ENCODE assay signal across 15 cellular contexts in the genomic region with DNA sequence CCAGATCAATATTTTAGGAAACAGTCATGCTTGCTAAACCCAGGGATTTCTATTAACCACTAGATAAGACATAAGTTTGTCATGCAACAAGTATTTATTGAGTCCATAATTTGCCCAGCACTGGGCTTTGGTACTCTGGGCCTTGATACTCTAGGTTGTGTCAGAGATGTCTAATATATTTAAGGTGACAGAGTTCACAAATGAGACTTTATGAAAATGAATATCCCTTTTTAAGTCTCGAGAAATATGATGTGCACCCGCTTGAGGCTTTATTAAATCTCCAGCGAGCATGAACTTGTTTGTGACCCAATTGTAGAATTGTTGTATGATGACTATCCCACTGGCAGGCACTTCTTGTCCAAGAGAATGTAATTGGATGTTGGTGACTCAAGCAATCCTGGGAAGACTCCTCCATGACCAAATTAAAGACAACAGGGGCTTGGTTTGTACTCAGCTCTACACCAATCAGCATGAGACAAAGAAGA.
A peak's percentile ranks its signal among the peaks of the same experiment; 100 is the strongest.
DNase-seq lines count a peak whose midpoint lies in the region; ATAC-seq and TF ChIP-seq lines count a peak whose summit lies in the region.
"Had no signal": no experiment of that assay in that cellular context is flagged by ENCODE, and none has a peak within 500 bp of the region (broad histone marks: within the 10 kb centered on the region; RNA-seq: fewer than 3 reads in every experiment).

No MANE protein-coding gene starts in this region.

- no peaks in the 10 kb centered on the region for H3K36me3 ChIP-seq in trophoblast cell (ENCODE audit: control insufficient read depth in 1 of 2, insufficient read depth in 2 of 2, low read length in 2 of 2)
- H3K36me3 ChIP-seq: sigmoid colon had no signal

- H3K27ac ChIP-seq in epithelial cell of prostate = peak overlapping the region; percentile 91
- no peak overlapping the region for H3K27ac ChIP-seq in trophoblast cell (ENCODE audit: low read depth, low read length)

- no peaks in the 10 kb centered on the region for H3K79me1 ChIP-seq in trophoblast cell (ENCODE audit: low read length)

- H3K18ac ChIP-seq in trophoblast cell (ENCODE audit: low read length) = no peak overlapping the region

- no peak overlapping the region for H2BK120ac ChIP-seq in trophoblast cell (ENCODE audit: insufficient read depth, low read length, poor library complexity)

- H2AFZ ChIP-seq in trophoblast cell (ENCODE audit: insufficient read depth, low read length, poor library complexity) = no peak overlapping the region
- H2AFZ ChIP-seq: GM23338 had no signal

- no peak overlapping the region for H2BK5ac ChIP-seq in trophoblast cell (ENCODE audit: low read depth, low read length, poor library complexity)

- no CpG with 5 or more reads among the region's 3 CpGs for WGBS in trophoblast cell (ENCODE audit: extremely low coverage, insufficient coverage, insufficient read length)

- no peaks in the 10 kb centered on the region for H3K79me2 ChIP-seq in trophoblast cell (ENCODE audit: control insufficient read depth, insufficient read depth, low read length, poor library complexity)

- H4K12ac ChIP-seq in trophoblast cell (ENCODE audit: low read depth, low read length) = no peak overlapping the region

- no peak overlapping the region for H2AK5ac ChIP-seq in trophoblast cell (ENCODE audit: low read length)

- TF ChIP-seq CTCF in AG10803 (conservative IDR thresholded peaks at IDR 0.05; ENCODE audit: low read length) = no peak

- no peaks in the 10 kb centered on the region for H3K4me1 ChIP-seq in trophoblast cell (ENCODE audit: control insufficient read depth in 1 of 2, insufficient read depth in 2 of 2, low read length in 2 of 2)
- H3K4me1 ChIP-seq: sigmoid colon had no signal

- H3K14ac ChIP-seq in trophoblast cell (ENCODE audit: low read length) = no peak overlapping the region

- H2BK12ac ChIP-seq in trophoblast cell (ENCODE audit: low read length) = no peak overlapping the region

- no peak overlapping the region for H3K23ac ChIP-seq in trophoblast cell (ENCODE audit: low read length)

- no peaks in the 10 kb centered on the region for H3K27me3 ChIP-seq in trophoblast cell (ENCODE audit: insufficient read depth, low read length)
- H3K27me3 ChIP-seq: sigmoid colon had no signal

- no peak overlapping the region for H3K4ac ChIP-seq in trophoblast cell (ENCODE audit: low read depth, low read length)

- H4K91ac ChIP-seq in trophoblast cell (ENCODE audit: low read depth, low read length) = no peak overlapping the region

- no peak overlapping the region for H4K8ac ChIP-seq in trophoblast cell (ENCODE audit: low read depth, low read length)

- DNase-seq in AG10803 (ENCODE audit: low read depth) = peak; percentile 91
- DNase-seq in NCI-H460 (ENCODE audit: extremely low read depth, low read depth) = peak; percentile 53
- DNase-seq in epithelial cell of prostate (ENCODE audit: low read depth, low spot score) = peak; percentile 94
- DNase-seq in trophoblast cell = peak; percentile 56 to 82
- no peak for DNase-seq in stimulated activated naive CD4-positive, alpha-beta T cell treated with Interleukin-2 at 50 U/mL for 16 hours (lab: John Stamatoyannopoulos, UW)
- DNase-seq: activated CD4-positive, alpha-beta T cell treated with anti-CD3 and anti-CD28 coated beads, Interleukin-2, amount 50 U/mL, for 4 hours; activated effector memory CD4-positive, alpha-beta T cell treated with anti-CD3 and anti-CD28 coated beads, Interleukin-2, amount 50 U/mL, for 16 hours; naive thymus-derived CD4-positive, alpha-beta T cell; NCI-H1694; sigmoid colon; T-helper 1 cell had no signal

- no peak overlapping the region for H3K9ac ChIP-seq in trophoblast cell (ENCODE audit: low read length)

- no peak overlapping the region for H3K4me2 ChIP-seq in trophoblast cell (ENCODE audit: low read length)
- H3K4me2 ChIP-seq: GM23338 had no signal

- ATAC-seq in HG02678 (IDR thresholded peaks at IDR 0.05; ENCODE audit: unreplicated experiment) = no peak
- ATAC-seq in HG03442 (IDR thresholded peaks at IDR 0.05; ENCODE audit: unreplicated experiment) = no peak
- no peak for ATAC-seq in GM18517 (IDR thresholded peaks at IDR 0.05; ENCODE audit: unreplicated experiment)
- ATAC-seq: GM23338; naive thymus-derived CD4-positive, alpha-beta T cell had no signal

- H3K9me3 ChIP-seq in trophoblast cell (ENCODE audit: insufficient read depth, low read depth, low read length) = no peaks in the 10 kb centered on the region
- H3K9me3 ChIP-seq: sigmoid colon had no signal

- H3K4me3 ChIP-seq in AG10803 (ENCODE audit: low read length) = no peak overlapping the region
- no peak overlapping the region for H3K4me3 ChIP-seq in trophoblast cell (ENCODE audit: low read depth, low read length)
- H3K4me3 ChIP-seq: GM23338, sigmoid colon had no signal
